ENCODE assay signal across 16 cellular contexts in genomic region chr6:100877851-100878250, GRCh38. TPM values are rescaled to one million over a fixed set of nuclear protein-coding genes. Genes with fewer than 3 reads are reported as not detected.
A peak's percentile ranks its signal among the peaks of the same experiment; 100 is the strongest.
DNase-seq lines count a peak whose midpoint lies in the region; ATAC-seq and TF ChIP-seq lines count a peak whose summit lies in the region.
"Had no signal": no experiment of that assay in that cellular context is flagged by ENCODE, and none has a peak within 500 bp of the region (broad histone marks: within the 10 kb centered on the region; RNA-seq: fewer than 3 reads in every experiment).

No MANE protein-coding gene starts in this region.

- no peak overlapping the region for H4K8ac ChIP-seq in trophoblast cell (ENCODE audit: low read depth, low read length)

- H3K27me3 Mint-ChIP-seq in endodermal cell (ENCODE audit: insufficient read depth) = peaks cover 2% of the 10 kb centered on the region
- H3K27me3 Mint-ChIP-seq: activated CD4-positive, alpha-beta memory T cell treated with anti-CD3 and anti-CD28 coated beads for 36 hours had no signal

- H3K4me3 Mint-ChIP-seq in endodermal cell = no peak overlapping the region
- H3K4me3 Mint-ChIP-seq: activated CD4-positive, alpha-beta memory T cell treated with anti-CD3 and anti-CD28 coated beads for 36 hours; activated naive CD8-positive, alpha-beta T cell treated with anti-CD3 and anti-CD28 coated beads for 36 hours had no signal

- DNase-seq in GM23248 (peak; percentile 5), NB4 (ENCODE audit: low read depth) (no peak), endodermal cell (no peak), pons (ENCODE audit: low spot score) (peak; percentile 8), hippocampal formation (lab: John Stamatoyannopoulos, UW) (no peak), trophoblast cell (no peak)
- DNase-seq: activated CD4-positive, alpha-beta memory T cell treated with anti-CD3 and anti-CD28 coated beads for 36 hours; activated naive CD8-positive, alpha-beta T cell treated with anti-CD3 and anti-CD28 coated beads for 36 hours; activated T-cell treated with anti-CD3 and anti-CD28 coated beads, Interleukin-2, amount 50 U/mL, for 1 hour; GDM1; KBM-7; left colon; NCI-H1417 treated with DMSO at 0.1 percent for 48 hours; stimulated activated CD4-positive, alpha-beta T cell treated with anti-CD3 and anti-CD28 coated beads, Interleukin-4, amount 100 ng/mL, for 4 hours; stimulated activated CD8-positive, alpha-beta memory T cell treated with anti-CD3 and anti-CD28 coated beads, Interleukin-4, amount 100 ng/mL, for 48 hours had no signal

- peaks cover 12% of the 10 kb centered on the region for H3K36me3 Mint-ChIP-seq in endodermal cell (ENCODE audit: low read depth)

- no peak overlapping the region for H2AFZ ChIP-seq in GM23248
- no peak overlapping the region for H2AFZ ChIP-seq in trophoblast cell (ENCODE audit: insufficient read depth, low read length, poor library complexity)

- H3K79me2 ChIP-seq in GM23248 (ENCODE audit: insufficient read depth) = peaks cover 83% of the 10 kb centered on the region
- peaks cover 7% of the 10 kb centered on the region for H3K79me2 ChIP-seq in trophoblast cell (ENCODE audit: control insufficient read depth, insufficient read depth, low read length, poor library complexity)

- no peak overlapping the region for H4K12ac ChIP-seq in trophoblast cell (ENCODE audit: low read depth, low read length)

- no peak overlapping the region for H2AK5ac ChIP-seq in trophoblast cell (ENCODE audit: low read length)

- H3K9ac ChIP-seq in GM23248 (no peak overlapping the region), endodermal cell (ENCODE audit: extremely low read depth, low read length, poor library complexity, severe bottlenecking) (no peak overlapping the region), trophoblast cell (ENCODE audit: low read length) (no peak overlapping the region)

- H3K9me2 ChIP-seq in GM23248 (ENCODE audit: insufficient read depth) = no peaks in the 10 kb centered on the region

- no peak for ATAC-seq in HG02588 (IDR thresholded peaks at IDR 0.05; ENCODE audit: unreplicated experiment)
- ATAC-seq: left colon had no signal

- in situ Hi-C loops in GM23248 (cut with MboI) = no loop called here

- H2BK12ac ChIP-seq in trophoblast cell (ENCODE audit: low read length) = no peak overlapping the region

- no peak overlapping the region for H4K91ac ChIP-seq in trophoblast cell (ENCODE audit: low read depth, low read length)

- peaks cover 39% of the 10 kb centered on the region for H3K4me1 ChIP-seq in GM23248 (ENCODE audit: insufficient read depth)
- peaks cover 7% of the 10 kb centered on the region for H3K4me1 ChIP-seq in endodermal cell (ENCODE audit: control insufficient read depth, insufficient read depth, low read length)
- H3K4me1 ChIP-seq in trophoblast cell (ENCODE audit: control insufficient read depth in 1 of 2, insufficient read depth in 2 of 2, low read length in 2 of 2) = peaks cover 0 to 6% of the 10 kb centered on the region in 2 experiments

- H3K4me2 ChIP-seq in GM23248 (ENCODE audit: unreplicated experiment) = peak overlapping the region; percentile 16
- no peak overlapping the region for H3K4me2 ChIP-seq in trophoblast cell (ENCODE audit: low read length)

- H3K27ac Mint-ChIP-seq in endodermal cell = no peak overlapping the region
- H3K27ac Mint-ChIP-seq: activated CD4-positive, alpha-beta memory T cell treated with anti-CD3 and anti-CD28 coated beads for 36 hours; activated naive CD8-positive, alpha-beta T cell treated with anti-CD3 and anti-CD28 coated beads for 36 hours had no signal

- H3K9me3 ChIP-seq in GM23248 (ENCODE audit: low read depth) (no peaks in the 10 kb centered on the region), endodermal cell (ENCODE audit: control insufficient read depth, low read length) (peaks cover 8% of the 10 kb centered on the region), trophoblast cell (ENCODE audit: insufficient read depth, low read depth, low read length) (peaks cover 2% of the 10 kb centered on the region)

- H3K14ac ChIP-seq in trophoblast cell (ENCODE audit: low read length) = no peak overlapping the region

- H3K36me3 ChIP-seq in GM23248 (ENCODE audit: low read depth) (no peaks in the 10 kb centered on the region), endodermal cell (ENCODE audit: control insufficient read depth, insufficient read depth, low read length) (peaks cover 8% of the 10 kb centered on the region), trophoblast cell (ENCODE audit: control insufficient read depth in 1 of 2, insufficient read depth in 2 of 2, low read length in 2 of 2) (no peaks in the 10 kb centered on the region)

- no peak overlapping the region for H3K27ac ChIP-seq in GM23248
- no peak overlapping the region for H3K27ac ChIP-seq in endodermal cell (ENCODE audit: low read depth, low read length)
- H3K27ac ChIP-seq in trophoblast cell (ENCODE audit: low read depth, low read length) = no peak overlapping the region

- TF ChIP-seq CTCF in NB4 (IDR thresholded peaks at IDR 0.05; ENCODE audit: low read depth, low read length) (no peak), endodermal cell (conservative IDR thresholded peaks at IDR 0.05) (no peak)

- peaks cover 8% of the 10 kb centered on the region for H3K79me1 ChIP-seq in trophoblast cell (ENCODE audit: low read length)

- H3K4ac ChIP-seq in trophoblast cell (ENCODE audit: low read depth, low read length) = no peak overlapping the region

- H3K27me3 ChIP-seq in GM23248 (replicated peaks; ENCODE audit: insufficient read depth) (no peaks in the 10 kb centered on the region), endodermal cell (ENCODE audit: control insufficient read depth, insufficient read depth, low read length, poor library complexity, severe bottlenecking) (no peaks in the 10 kb centered on the region), trophoblast cell (ENCODE audit: insufficient read depth, low read length) (no peaks in the 10 kb centered on the region)

- no peak for TF ChIP-seq POLR2A in NB4 (IDR thresholded peaks at IDR 0.05; ENCODE audit: extremely low read depth, insufficient read length)

- no peaks in the 10 kb centered on the region for H3F3A ChIP-seq in GM23248 (ENCODE audit: insufficient read depth)

- H3K4me3 ChIP-seq in GM23248 (0 out of 2 replicates have a peak overlapping the region, but pooled peaks have one; percentile 0), NB4 (ENCODE audit: low read depth, low read length) (peak overlapping the region; percentile 22), endodermal cell (ENCODE audit: low read length) (peak overlapping the region; percentile 91), trophoblast cell (ENCODE audit: low read depth, low read length) (no peak overlapping the region)

- peaks cover 9% of the 10 kb centered on the region; the same call in 1 of the 2 replicates for H4K20me1 ChIP-seq in GM23248 (ENCODE audit: insufficient read depth)

- H2BK5ac ChIP-seq in trophoblast cell (ENCODE audit: low read depth, low read length, poor library complexity) = no peak overlapping the region

- no peak overlapping the region for H3K23ac ChIP-seq in trophoblast cell (ENCODE audit: low read length)

- no peak overlapping the region for H2BK120ac ChIP-seq in trophoblast cell (ENCODE audit: insufficient read depth, low read length, poor library complexity)

- peaks cover 59% of the 10 kb centered on the region for H3K4me1 Mint-ChIP-seq in endodermal cell

- peaks cover 4% of the 10 kb centered on the region for H3K9me3 Mint-ChIP-seq in endodermal cell
- H3K9me3 Mint-ChIP-seq: activated CD4-positive, alpha-beta memory T cell treated with anti-CD3 and anti-CD28 coated beads for 36 hours had no signal

- H3K18ac ChIP-seq in trophoblast cell (ENCODE audit: low read length) = no peak overlapping the region

RNA-seq across cellular contexts. Expression of gene ASCC3, which starts 3.3 kb away (rescaled TPM):
- total RNA-seq in GM23248 (2014; rRNA removed; shearing (Covaris generic)) = 57.9 and 60.2 TPM in 2 replicates
- 48.2 and 49.1 TPM in 2 replicates for polyA plus RNA-seq in GM23248 (2016; fragmentation: Nextera tagmentation; extraction: Ambion mirVana)
- total RNA-seq in endodermal cell = 10 to 100 TPM; 40.0 to 41.1 TPM
- 31.0 TPM for polyA plus RNA-seq in endodermal cell (2013, experiment 1 of 2)
- 29.4 TPM for polyA plus RNA-seq in endodermal cell (2013, experiment 2 of 2)
- polyA plus RNA-seq in trophoblast cell (2013) = 26.6 and 27.7 TPM in 2 replicates

Comparison
In these comparisons a context has a peak if more than half of its experiments do, and no peak if none do; other contexts are left out.
1. DNase-seq: peak in GM23248 (single experiment) and pons (single experiment); none in NB4 (single experiment), endodermal cell (single experiment), hippocampal formation (0 of 2) and trophoblast cell (0 of 2).